Comparison of ENCODE assay signal across 8 cellular contexts in genomic region chr12:93127582-93128331, GRCh38.
A peak's percentile ranks its signal among the peaks of the same experiment; 100 is the strongest.
DNase-seq lines count a peak whose midpoint lies in the region; ATAC-seq and TF ChIP-seq lines count a peak whose summit lies in the region.

No MANE protein-coding gene starts in this region.

- H3K4me3 Mint-ChIP-seq in progenitor cell of endocrine pancreas (ENCODE audit: low read depth), result no peak overlapping the region
- no peak overlapping the region for H3K4me3 Mint-ChIP-seq in activated T-helper 17 cell treated with anti-CD3 and anti-CD28 coated beads, Interleukin-2, amount 50 U/mL, for 72 hours

- peak overlapping the region; percentile 69 for H3K27ac Mint-ChIP-seq in progenitor cell of endocrine pancreas
- H3K27ac Mint-ChIP-seq in activated T-helper 17 cell treated with anti-CD3 and anti-CD28 coated beads, Interleukin-2, amount 50 U/mL, for 72 hours, result no peak overlapping the region

- peaks cover 13% of the 10 kb centered on the region for H3K4me1 Mint-ChIP-seq in progenitor cell of endocrine pancreas (ENCODE audit: low read depth)
- H3K4me1 Mint-ChIP-seq in activated T-helper 17 cell treated with anti-CD3 and anti-CD28 coated beads, Interleukin-2, amount 50 U/mL, for 72 hours, result no peaks in the 10 kb centered on the region

- H3K9me3 Mint-ChIP-seq in progenitor cell of endocrine pancreas (ENCODE audit: low read depth), result no peaks in the 10 kb centered on the region
- no peaks in the 10 kb centered on the region for H3K9me3 Mint-ChIP-seq in activated T-helper 17 cell treated with anti-CD3 and anti-CD28 coated beads, Interleukin-2, amount 50 U/mL, for 72 hours

- no peaks in the 10 kb centered on the region for H3K36me3 Mint-ChIP-seq in progenitor cell of endocrine pancreas (ENCODE audit: insufficient read depth)
- no peaks in the 10 kb centered on the region for H3K36me3 Mint-ChIP-seq in activated T-helper 17 cell treated with anti-CD3 and anti-CD28 coated beads, Interleukin-2, amount 50 U/mL, for 72 hours (ENCODE audit: low read depth)

- TF ChIP-seq CTCF in fibroblast of pulmonary artery (IDR thresholded peaks at IDR 0.05; ENCODE audit: low read length, missing control alignments), result peak; percentile 46
- peak; percentile 28 for TF ChIP-seq CTCF in progenitor cell of endocrine pancreas (IDR thresholded peaks at IDR 0.05; ENCODE audit: unreplicated experiment)

- no peak for ATAC-seq in GM19351 (IDR thresholded peaks at IDR 0.05; ENCODE audit: unreplicated experiment)
- ATAC-seq in activated T-helper 17 cell treated with anti-CD3 and anti-CD28 coated beads, Interleukin-2, amount 50 U/mL, for 72 hours (replicated peaks), result no peak

- DNase-seq in GF-D8 (lab: John Stamatoyannopoulos, UW), result peak; percentile 7
- DNase-seq in NOMO-1 treated with DMSO at 0.1 percent for 48 hours (lab: John Stamatoyannopoulos, UW; ENCODE audit: unreplicated experiment), result peak; percentile 95
- DNase-seq in fibroblast of pulmonary artery (ENCODE audit: low read depth), result peak; percentile 95
- no peak for DNase-seq in progenitor cell of endocrine pancreas (ENCODE audit: low spot score, unreplicated experiment)
- no peak for DNase-seq in stimulated activated CD4-positive, alpha-beta T cell treated with anti-CD3 and anti-CD28 coated beads, Interleukin-4, amount 100 ng/mL, for 1 hour
- DNase-seq in activated T-cell treated with anti-CD3 and anti-CD28 coated beads, Interleukin-2, amount 50 U/mL, for 1 hour, result no peak

- no peak overlapping the region for H3K4me3 ChIP-seq in fibroblast of pulmonary artery (replicated peaks; ENCODE audit: low read depth, low read length)

- no peaks in the 10 kb centered on the region for H3K27me3 Mint-ChIP-seq in progenitor cell of endocrine pancreas
- H3K27me3 Mint-ChIP-seq in activated T-helper 17 cell treated with anti-CD3 and anti-CD28 coated beads, Interleukin-2, amount 50 U/mL, for 72 hours, result no peaks in the 10 kb centered on the region

Comparison
In these comparisons a context has a peak if more than half of its experiments do, and no peak if none do; other contexts are left out.
1. DNase-seq: peak in GF-D8 (single experiment), NOMO-1 treated with DMSO at 0.1 percent for 48 hours (single experiment) and fibroblast of pulmonary artery (single experiment); none in progenitor cell of endocrine pancreas (single experiment), stimulated activated CD4-positive, alpha-beta T cell treated with anti-CD3 and anti-CD28 coated beads, Interleukin-4, amount 100 ng/mL, for 1 hour (single experiment) and activated T-cell treated with anti-CD3 and anti-CD28 coated beads, Interleukin-2, amount 50 U/mL, for 1 hour (single experiment).